Comparison of ENCODE assay signal across 24 cellular contexts in genomic region chr1:116211294-116211693, GRCh38.
"Had no signal": no experiment of that assay in that cellular context is flagged by ENCODE, and none has a peak within 500 bp of the region (broad histone marks: within the 10 kb centered on the region; RNA-seq: fewer than 3 reads in every experiment).

No MANE protein-coding gene starts in this region.

- H3K27me3 ChIP-seq: MG63, Peyer's patch, SJCRH30 had no signal

- DNase-seq: IMR-90, Karpas-422, KG1, MG63, NCI-H1092, NCI-H1105 treated with DMSO at 0.1 percent for 48 hours, NCI-H1417 treated with DMSO at 0.1 percent for 48 hours, NCI-H146, NCI-H1694 treated with DMSO at 0.1 percent for 48 hours, NCI-H1930, NCI-H2081, NCI-H2107, NCI-H2227 treated with DMSO at 0.1 percent for 48 hours, NCI-H524, NCI-H526 treated with DMSO at 0.1 percent for 48 hours, NCI-H748 treated with DMSO at 0.1 percent for 48 hours, OCI-M1, PC-9, Peyer's patch, SHP77 treated with DMSO at 0.1 percent for 48 hours, SJCRH30 had no signal

- ATAC-seq: HepG2, Right ventricle myocardium inferior, SK-N-SH treated with all-trans-retinoic acid at 6 μM for 48 hours had no signal

- H3K4me3 ChIP-seq: MG63, PC-9, Peyer's patch, SJCRH30 had no signal

- H3K9me3 ChIP-seq: MG63, Peyer's patch, SJCRH30 had no signal

- H2AFZ ChIP-seq: PC-9 had no signal

- H3K4me1 ChIP-seq: Peyer's patch, SJCRH30 had no signal

- H3K4me2 ChIP-seq: PC-9 had no signal

- FAIRE-seq: HepG2 had no signal

- H3K27ac ChIP-seq: PC-9, Peyer's patch, SJCRH30 had no signal

- H3K36me3 ChIP-seq: MG63, Peyer's patch, SJCRH30 had no signal
